8 cellular contexts compared by ENCODE assay signal in genomic region chr9:6008169-6008979, GRCh38. TPM values are rescaled to one million over a fixed set of nuclear protein-coding genes. Genes with fewer than 3 reads are reported as not detected.
A peak's percentile ranks its signal among the peaks of the same experiment; 100 is the strongest.
DNase-seq lines count a peak whose midpoint lies in the region; TF ChIP-seq lines count a peak whose summit lies in the region.

No MANE protein-coding gene starts in this region.

- H3K27me3 ChIP-seq in HAP-1 (ENCODE audit: low read depth), result no peaks in the 10 kb centered on the region
- no peaks in the 10 kb centered on the region for H3K27me3 ChIP-seq in MG63
- H3K27me3 ChIP-seq in stomach, result no peaks in the 10 kb centered on the region

- no peaks in the 10 kb centered on the region for H3K9me3 Mint-ChIP-seq in neural crest cell

- peak overlapping the region; percentile 69 for H3K4me3 ChIP-seq in HAP-1
- peak overlapping the region; percentile 64 for H3K4me3 ChIP-seq in MG63
- peak overlapping the region; percentile 77 to 87 for H3K4me3 ChIP-seq in foreskin fibroblast (ENCODE audit: low read depth in 1 of 2, low read length in 2 of 2)
- H3K4me3 ChIP-seq in stomach, result peak overlapping the region; percentile 69 to 94 (median 82)

- H3K36me3 ChIP-seq in HAP-1 (replicated peaks) (peaks cover 8% of the 10 kb centered on the region), MG63 (no peaks in the 10 kb centered on the region), stomach (peaks cover 0 to 27% (median 18%) of the 10 kb centered on the region in 4 donors)

- 1% methylated on average over 26 to 40 of the region's 40 CpGs for WGBS in stomach, 5 donors

- TF ChIP-seq POLR2A in stomach (IDR thresholded peaks at IDR 0.05), result no peak

- TF ChIP-seq CTCF in foreskin fibroblast (IDR thresholded peaks at IDR 0.05; ENCODE audit: low read depth, low read length) (no peak), neural crest cell (conservative IDR thresholded peaks at IDR 0.05) (no peak), stomach (IDR thresholded peaks at IDR 0.05) (no peak)

- H3K27ac ChIP-seq in stomach, result peak overlapping the region; percentile 96 to 100 (median 99)

- H3K27me3 Mint-ChIP-seq in neural crest cell (ENCODE audit: low read depth), result no peaks in the 10 kb centered on the region

- H3K36me3 Mint-ChIP-seq in neural crest cell (ENCODE audit: low read depth), result peaks cover 22% of the 10 kb centered on the region

- H3K27ac Mint-ChIP-seq in neural crest cell (ENCODE audit: unreplicated experiment), result peak overlapping the region; percentile 22

- intact Hi-C loops in stomach (cut with DNase I; ENCODE audit: low total_unique reads), result no loop called here

- peak; percentile 99 for DNase-seq in G401 (ENCODE audit: low spot score)
- peak; percentile 95 for DNase-seq in HAP-1 (ENCODE audit: low spot score in 2 of 2)
- peak; percentile 89 for DNase-seq in MG63
- peak; percentile 76 for DNase-seq in SHP77 treated with DMSO at 0.1 percent for 48 hours (lab: John Stamatoyannopoulos, UW)
- peak; percentile 86 for DNase-seq in activated gamma-delta T cell treated with anti-CD3 and anti-CD28 coated beads, Interleukin-2, amount 50 U/mL, for 16 hours (ENCODE audit: low read depth)
- DNase-seq in foreskin fibroblast, result peak; percentile 98 to 99
- peak; percentile 78 for DNase-seq in neural crest cell (ENCODE audit: low read depth, low spot score)
- DNase-seq in stomach, result peak; percentile 96

- no peaks in the 10 kb centered on the region for H3K9me3 ChIP-seq in HAP-1
- no peaks in the 10 kb centered on the region for H3K9me3 ChIP-seq in MG63
- no peaks in the 10 kb centered on the region for H3K9me3 ChIP-seq in stomach

- H3K4me1 ChIP-seq in HAP-1 (peaks cover 17% of the 10 kb centered on the region), stomach (peaks cover 12 to 82% (median 50%) of the 10 kb centered on the region in 4 donors)

- H3K4me1 Mint-ChIP-seq in neural crest cell, result peaks cover 55% of the 10 kb centered on the region

- peak overlapping the region; percentile 85 for H3K4me3 Mint-ChIP-seq in neural crest cell

- in situ Hi-C loops in G401 (cut with HindIII; ENCODE audit: low sequenced_read_pairs), result no loop called here
- in situ Hi-C loops in HAP-1 (cut with MboI; ENCODE audit: low sequenced_read_pairs), result no loop called here

- no peak for TF ChIP-seq EP300 in stomach (IDR thresholded peaks at IDR 0.05)

RNA-seq across cellular contexts. Expression of gene RANBP6, which starts 7.0 kb away (rescaled TPM):
- 4.4 and 12.6 TPM in 2 replicates for total RNA-seq in G401 (2014; rRNA removed; shearing (Covaris generic))
- total RNA-seq in MG63 (2014; rRNA removed; shearing (Covaris generic); ENCODE audit: low replicate concordance), result 1.7 and 3.3 TPM in 2 replicates
- 25.6 and 25.9 TPM in 2 replicates for total RNA-seq in neural crest cell
- 10 to 100 TPM in 3 of 5 donors, 1 to 10 TPM in 2; 1.7 to 34.8 (median 11.6) TPM for total RNA-seq in stomach
- polyA plus RNA-seq in stomach, result 1 to 10 TPM; 3.7 to 7.1 (median 3.7) TPM

Comparison
In these comparisons a context has a peak if more than half of its experiments do, and no peak if none do; other contexts are left out.
1. Peak in every context shown above with its lines: DNase-seq, H3K4me3 ChIP-seq and H3K27ac ChIP-seq.